ENCODE assay signal across 1 cellular context in genomic region chr14:100103261-100104005, GRCh38.
TF ChIP-seq lines count a peak whose summit lies in the region.

No MANE protein-coding gene starts in this region.

TF ChIP-seq in H1, 55 proteins besides CTCF, POLR2A, EP300 and RAD21:
- TF ChIP-seq, protein P1, sequence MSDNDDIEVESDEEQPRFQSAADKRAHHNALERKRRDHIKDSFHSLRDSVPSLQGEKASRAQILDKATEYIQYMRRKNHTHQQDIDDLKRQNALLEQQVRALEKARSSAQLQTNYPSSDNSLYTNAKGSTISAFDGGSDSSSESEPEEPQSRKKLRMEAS (IDR thresholded peaks at IDR 0.05) = no peak
- no peak for TF ChIP-seq SAP30 (IDR thresholded peaks at IDR 0.05; ENCODE audit: insufficient read depth, insufficient replicate concordance, low read length)
- TF ChIP-seq CEBPB (IDR thresholded peaks at IDR 0.05; ENCODE audit: low read depth, low read length) = no peak
- TF ChIP-seq JUND (IDR thresholded peaks at IDR 0.05; ENCODE audit: low read length) = no peak
- no peak for TF ChIP-seq CHD2 (IDR thresholded peaks at IDR 0.05; ENCODE audit: low read length)
- TF ChIP-seq POLR2AphosphoS5 (IDR thresholded peaks at IDR 0.05; ENCODE audit: low read depth, low read length) = no peak
- TF ChIP-seq SP4 (IDR thresholded peaks at IDR 0.05; ENCODE audit: low read length) = no peak
- TF ChIP-seq RFX5 (IDR thresholded peaks at IDR 0.05; ENCODE audit: borderline replicate concordance, low read depth, low read length) = no peak
